21 cellular contexts compared by ENCODE assay signal in the genomic region with DNA sequence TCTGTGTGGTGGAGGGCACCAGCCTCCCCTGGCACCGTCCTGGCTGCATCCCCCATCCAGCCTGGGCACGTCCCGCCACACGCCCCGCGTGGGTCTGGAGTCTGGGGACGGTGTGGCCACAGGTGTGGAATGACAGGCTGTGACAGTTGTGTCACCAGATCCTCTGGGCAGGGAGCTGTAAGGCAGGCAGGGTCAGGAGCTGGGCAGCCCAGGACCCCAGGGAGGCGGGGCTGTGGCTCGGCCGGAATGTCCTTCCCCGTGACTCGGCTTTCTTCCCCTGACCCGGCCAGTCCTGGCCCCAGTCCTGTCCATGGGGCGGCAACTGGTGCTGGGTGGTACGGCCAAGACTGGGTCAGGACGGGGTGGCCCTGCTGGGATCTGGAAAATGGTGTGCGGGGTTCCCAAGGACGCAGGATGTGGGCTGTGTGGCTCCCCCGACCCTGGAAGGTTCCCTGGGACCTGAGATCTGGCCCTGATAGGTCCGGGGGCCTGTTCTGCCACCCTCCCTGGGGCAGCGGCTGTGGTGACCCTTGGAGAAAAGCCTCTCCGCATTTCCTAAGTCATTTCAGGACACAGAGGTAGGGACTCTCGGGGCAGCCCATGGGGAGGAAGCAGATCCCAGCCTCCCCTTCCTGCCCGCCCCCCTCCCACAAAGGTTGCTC. TPM values are rescaled to one million over a fixed set of nuclear protein-coding genes. Genes with fewer than 3 reads are reported as not detected.
DNase-seq lines count a peak whose midpoint lies in the region; ATAC-seq and TF ChIP-seq lines count a peak whose summit lies in the region.
"Had no signal": no experiment of that assay in that cellular context is flagged by ENCODE, and none has a peak within 500 bp of the region (broad histone marks: within the 10 kb centered on the region; RNA-seq: fewer than 3 reads in every experiment).

No MANE protein-coding gene starts in this region.

- H3K4me1 ChIP-seq in right atrium auricular region (peaks cover 0 to 37% of the 10 kb centered on the region in 2 donors), heart left ventricle (peaks cover 0 to 44% (median 22%) of the 10 kb centered on the region in 12 donors), upper lobe of right lung (peaks cover 17% of the 10 kb centered on the region)

- peak; percentile 69 for DNase-seq in Right ventricle myocardium inferior (ENCODE audit: missing footprints)
- no peak for DNase-seq in right atrium auricular region (ENCODE audit: low spot score)
- DNase-seq in heart left ventricle, result peak in 4 of 5 donors; percentile 12 to 63 (median 26)
- DNase-seq in myocyte (ENCODE audit: low read depth), result peak; percentile 87
- DNase-seq in upper lobe of right lung, result peak; percentile 62
- no peak for DNase-seq in SHP77 treated with DMSO at 0.1 percent for 48 hours (lab: John Stamatoyannopoulos, UW)
- DNase-seq in retina, result no peak
- DNase-seq in T-helper 9 cell, result no peak
- DNase-seq: 8988T; activated CD4-positive, alpha-beta T cell treated with anti-CD3 and anti-CD28 coated beads for 36 hours; activated CD8-positive, alpha-beta memory T cell treated with anti-CD3 and anti-CD28 coated beads for 24 hours; activated naive CD4-positive, alpha-beta T cell treated with Interleukin-2 at 50 U/mL for 16 hours; activated T-cell treated with anti-CD3 and anti-CD28 coated beads, Interleukin-2, amount 50 U/mL, for 4 hours; CD4-positive, alpha-beta T cell; NCI-H1417 treated with DMSO at 0.1 percent for 48 hours; NCI-H2107; NCI-H446 treated with DMSO at 0.1 percent for 48 hours; stimulated activated naive CD4-positive, alpha-beta T cell treated with Interleukin-2 at 50 U/mL for 16 hours; T-cell had no signal

- H3K4me3 ChIP-seq in right atrium auricular region, result no peak overlapping the region
- H3K4me3 ChIP-seq in heart left ventricle, result no peak overlapping the region
- H3K4me3 ChIP-seq in upper lobe of right lung, result no peak overlapping the region
- H3K4me3 ChIP-seq: tibial artery had no signal

- no peak for ATAC-seq in Right ventricle myocardium inferior
- ATAC-seq in heart left ventricle, result peak in 2 of 4 donors; percentile 4 to 34
- ATAC-seq in upper lobe of right lung, result no peak
- ATAC-seq: activated CD4-positive, alpha-beta T cell treated with anti-CD3 and anti-CD28 coated beads for 36 hours; activated T-cell treated with anti-CD3 and anti-CD28 coated beads, Interleukin-2, amount 50 U/mL, for 4 hours; T-cell had no signal

- intact Hi-C loops in Right ventricle myocardium inferior (cut with DNase I) (no loop called here), heart left ventricle (cut with DNase I) (no loop called here), upper lobe of right lung (cut with DNase I) (no loop called here)

- no peaks in the 10 kb centered on the region for H3K9me3 ChIP-seq in right atrium auricular region
- no peaks in the 10 kb centered on the region for H3K9me3 ChIP-seq in heart left ventricle
- H3K9me3 ChIP-seq in upper lobe of right lung, result no peaks in the 10 kb centered on the region
- H3K9me3 ChIP-seq: tibial artery had no signal

- TF ChIP-seq CTCF in right atrium auricular region (IDR thresholded peaks at IDR 0.05), result no peak
- no peak for TF ChIP-seq CTCF in heart left ventricle (IDR thresholded peaks at IDR 0.05)
- no peak for TF ChIP-seq CTCF in upper lobe of right lung (IDR thresholded peaks at IDR 0.05)

- H3K36me3 ChIP-seq in right atrium auricular region (no peaks in the 10 kb centered on the region), heart left ventricle (no peaks in the 10 kb centered on the region), upper lobe of right lung (no peaks in the 10 kb centered on the region)
- H3K36me3 ChIP-seq: tibial artery had no signal

- H3K27ac ChIP-seq in right atrium auricular region (no peak overlapping the region), heart left ventricle (peak overlapping the region in 4 of 12 donors; percentile 20 to 45 (median 32)), upper lobe of right lung (no peak overlapping the region)
- H3K27ac ChIP-seq: KMS-11, tibial artery had no signal

- H3K27me3 ChIP-seq in right atrium auricular region (no peaks in the 10 kb centered on the region), heart left ventricle (peaks cover 0 to 6% (median 0%) of the 10 kb centered on the region in 9 donors), upper lobe of right lung (no peaks in the 10 kb centered on the region)

- WGBS in heart left ventricle, 4 donors, result 55 to 64% (median 58%) methylated on average over 11 to 24 of the region's 24 CpGs

- no peak for TF ChIP-seq POLR2A in heart left ventricle (IDR thresholded peaks at IDR 0.05)

RNA-seq across cellular contexts. Expression of a gene that starts 3.3 kb away (rescaled TPM):
- 10.4 TPM for total RNA-seq in Right ventricle myocardium inferior
- 10 to 100 TPM in 1 of 2 donors, 1 to 10 TPM in 1; 5.0 to 19.5 TPM for total RNA-seq in right atrium auricular region
- 10 to 100 TPM in 5 of 9 donors, 1 to 10 TPM in 4; 6.5 to 56.0 (median 12.9) TPM for total RNA-seq in heart left ventricle
- 10 to 100 TPM in 1 of 2 donors, 1 to 10 TPM in 1; 8.3 to 33.9 TPM for polyA plus RNA-seq in heart left ventricle
- total RNA-seq in myocyte, result 94.9 and 164 TPM in 2 replicates
- polyA plus RNA-seq in myocyte (2012), result 261 TPM
- 77.5 TPM for total RNA-seq in upper lobe of right lung

RNA-seq across cellular contexts. Expression of a gene that starts 12.9 kb away (rescaled TPM):
- total RNA-seq in Right ventricle myocardium inferior (7.9 TPM), right atrium auricular region (1 to 10 TPM; 5.1 to 7.4 TPM), heart left ventricle (10 to 100 TPM in 5 of 9 donors, 1 to 10 TPM in 4; 4.3 to 17.6 (median 10.7) TPM), myocyte (7.9 and 11.3 TPM in 2 replicates), upper lobe of right lung (50.5 TPM)
- polyA plus RNA-seq in heart left ventricle, result 1 to 10 TPM; 8.7 to 9.5 TPM
- polyA plus RNA-seq in myocyte (2012), result 25.5 TPM

RNA-seq across cellular contexts. Expression of a gene that starts 48.0 kb away (rescaled TPM):
- total RNA-seq in Right ventricle myocardium inferior (62.6 TPM), right atrium auricular region (10 to 100 TPM; 31.3 to 32.9 TPM), heart left ventricle (10 to 100 TPM; 38.4 to 83.9 (median 66.1) TPM), myocyte (29.0 and 37.1 TPM in 2 replicates), upper lobe of right lung (150 TPM)
- polyA plus RNA-seq in heart left ventricle, result 10 to 100 TPM; 47.5 to 88.1 TPM
- polyA plus RNA-seq in myocyte (2012), result 106 TPM

Comparison
In these comparisons a context has a peak if more than half of its experiments do, and no peak if none do; other contexts are left out.
1. DNase-seq: peak in Right ventricle myocardium inferior (single experiment), heart left ventricle (4 of 5), myocyte (single experiment) and upper lobe of right lung (single experiment); none in right atrium auricular region (single experiment), SHP77 treated with DMSO at 0.1 percent for 48 hours (single experiment), retina (single experiment) and T-helper 9 cell (single experiment).